In genomic region chr4:26809811-26810210, GRCh38 we compare ENCODE assay signal across 29 cellular contexts.
"Had no signal": no experiment of that assay in that cellular context is flagged by ENCODE, and none has a peak within 500 bp of the region (broad histone marks: within the 10 kb centered on the region; RNA-seq: fewer than 3 reads in every experiment).

No MANE protein-coding gene starts in this region.

- H3K36me3 Mint-ChIP-seq: stimulated activated memory B cell treated with anti-CD40 and anti-IgM and Interleukin-4, amounts not matched to agents 10 μg/mL and 1 μg/mL and 100 μg/mL, for 72 hours had no signal

- H3K27ac Mint-ChIP-seq: natural killer cell treated with Interleukin-12 subunit alpha and Interleukin-12 subunit beta and Interleukin-15 and Interleukin-18, amount 100 ng/mL, for 72 hours; stimulated activated memory B cell treated with anti-CD40 and anti-IgM and Interleukin-4, amounts not matched to agents 10 μg/mL and 1 μg/mL and 100 μg/mL, for 72 hours had no signal

- H3K4me2 ChIP-seq: smooth muscle cell had no signal

- DNase-seq: head of caudate nucleus; hippocampal formation; kidney glomerular epithelial cell; left colon; left lung; lower lobe of right lung; mammary epithelial cell; midbrain; mucosa of descending colon; naive thymus-derived CD4-positive, alpha-beta T cell; nucleus accumbens; pancreas; posterior cingulate gyrus; retina; right lobe of liver; stimulated activated CD4-positive, alpha-beta T cell treated with anti-CD3 and anti-CD28 coated beads, Interleukin-1b, Interleukin-23, amount 100 ng/mL, for 48 hours; stimulated activated CD4-positive, alpha-beta T cell treated with anti-CD3 and anti-CD28 coated beads, Interleukin-2, amount 100 ng/mL, for 48 hours; stimulated activated CD4-positive, alpha-beta T cell treated with anti-CD3 and anti-CD28 coated beads, Interleukin-4, amount 100 ng/mL, for 4 hours; stimulated activated CD8-positive, alpha-beta memory T cell treated with anti-CD3 and anti-CD28 coated beads, Interleukin-4, amount 100 ng/mL, for 48 hours; stimulated activated naive CD4-positive, alpha-beta T cell treated with Interleukin-2 at 50 U/mL for 16 hours; stimulated activated naive CD8-positive, alpha-beta T cell treated with anti-CD3 and anti-CD28 coated beads, Interleukin-15, amount 100 ng/mL, for 72 hours; substantia nigra; transverse colon; upper lobe of left lung had no signal

- H3K4me3 Mint-ChIP-seq: naive thymus-derived CD4-positive, alpha-beta T cell; natural killer cell treated with Interleukin-12 subunit alpha and Interleukin-12 subunit beta and Interleukin-15 and Interleukin-18, amount 100 ng/mL, for 72 hours; stimulated activated memory B cell treated with anti-CD40 and anti-IgM and Interleukin-4, amounts not matched to agents 10 μg/mL and 1 μg/mL and 100 μg/mL, for 72 hours; stimulated activated naive CD8-positive, alpha-beta T cell treated with anti-CD3 and anti-CD28 coated beads, Interleukin-15, amount 100 ng/mL, for 72 hours had no signal

- H3K36me3 ChIP-seq: left lung, lower lobe of right lung, pancreas, prostate gland, right lobe of liver, transverse colon, upper lobe of left lung, vagina had no signal

- H3K4me3 ChIP-seq: left lung, lower lobe of right lung, mucosa of descending colon, pancreas, prostate gland, right lobe of liver, smooth muscle cell, transverse colon, upper lobe of left lung, vagina had no signal

- H3K27me3 ChIP-seq: left lung, pancreas, right lobe of liver, transverse colon, upper lobe of left lung, vagina had no signal

- H3K9me3 ChIP-seq: left lung, lower lobe of right lung, mucosa of descending colon, pancreas, prostate gland, right lobe of liver, transverse colon, upper lobe of left lung, vagina had no signal

- H3K27ac ChIP-seq: lower lobe of right lung, pancreas, prostate gland, right lobe of liver, transverse colon, upper lobe of left lung, vagina had no signal

- ATAC-seq: left colon; left lung; lower lobe of right lung; mucosa of descending colon; naive thymus-derived CD4-positive, alpha-beta T cell; pancreas; right lobe of liver; stimulated activated memory B cell treated with anti-CD40 and anti-IgM and Interleukin-4, amounts not matched to agents 10 μg/mL and 1 μg/mL and 100 μg/mL, for 72 hours; stimulated activated naive CD8-positive, alpha-beta T cell treated with anti-CD3 and anti-CD28 coated beads, Interleukin-15, amount 100 ng/mL, for 72 hours had no signal

- H3K4me1 ChIP-seq: pancreas, prostate gland, right lobe of liver, transverse colon, vagina had no signal

- H3K27me3 Mint-ChIP-seq: naive thymus-derived CD4-positive, alpha-beta T cell; natural killer cell treated with Interleukin-12 subunit alpha and Interleukin-12 subunit beta and Interleukin-15 and Interleukin-18, amount 100 ng/mL, for 72 hours; stimulated activated naive CD8-positive, alpha-beta T cell treated with anti-CD3 and anti-CD28 coated beads, Interleukin-15, amount 100 ng/mL, for 72 hours had no signal
